Comparison of ENCODE assay signal across 8 cellular contexts in genomic region chr1:38990746-38991637, GRCh38. TPM values are rescaled to one million over a fixed set of nuclear protein-coding genes. Genes with fewer than 3 reads are reported as not detected.
DNase-seq lines count a peak whose midpoint lies in the region; ATAC-seq and TF ChIP-seq lines count a peak whose summit lies in the region.

TSS of gene AKIRIN1 (plus strand) at chr1:38991276. CDS start at chr1:38991381, 105 bp downstream.

- H3K4me1 ChIP-seq in CD4-positive, CD25-positive, alpha-beta regulatory T cell (ENCODE audit: control insufficient read depth, insufficient read depth, low read length, poor library complexity, severe bottlenecking): peaks cover 48% of the 10 kb centered on the region
- H3K4me1 ChIP-seq in right lobe of liver: peaks cover 0 to 30% (median 3%) of the 10 kb centered on the region in 4 donors

- H3K27me3 ChIP-seq in CD4-positive, CD25-positive, alpha-beta regulatory T cell (ENCODE audit: control insufficient read depth, insufficient read depth, low read length): no peaks in the 10 kb centered on the region
- H3K27me3 ChIP-seq in dorsolateral prefrontal cortex (no peaks in the 10 kb centered on the region), right lobe of liver (no peaks in the 10 kb centered on the region)

- intact Hi-C loops in dorsolateral prefrontal cortex (cut with DNase I): loop anchor here (5.0 to 10.0 kb wide), 5 partner anchors 36 to 136 kb away; partner anchors contain the start of genes NDUFS5 (in 2 of the 2), MYCBP (in 1 of the 2) and RRAGC (in 1 of the 2)
- intact Hi-C loops in right lobe of liver (cut with DNase I): no loop called here

- TF ChIP-seq CTCF in dorsolateral prefrontal cortex (IDR thresholded peaks at IDR 0.05 in 54 of 56, conservative IDR thresholded peaks at IDR 0.05 in 2 of 56; ENCODE audit: low read depth in 1 of 56, partially characterized antibody in 56 of 56) (peak in 44 of 56 donors; percentile 9 to 66 (median 30)), right lobe of liver (IDR thresholded peaks at IDR 0.05) (peak in 3 of 4 donors; percentile 9 to 29 (median 16))

- H3K4me1 Mint-ChIP-seq in CD4-positive, CD25-positive, alpha-beta regulatory T cell: peaks cover 14 to 50% (median 31%) of the 10 kb centered on the region in 4 donors
- H3K4me1 Mint-ChIP-seq in activated CD4-positive, alpha-beta memory T cell treated with anti-CD3 and anti-CD28 coated beads, Interleukin-2, amount 10 ng/mL, durations not matched to agents 7 days and 5 days: peaks cover 50% of the 10 kb centered on the region

- DNase-seq in CD4-positive, CD25-positive, alpha-beta regulatory T cell: peak; percentile 91 to 96 (median 91)
- peak; percentile 97 for DNase-seq in NCI-H82 (lab: John Stamatoyannopoulos, UW)
- peak; percentile 96 for DNase-seq in activated CD4-positive, alpha-beta memory T cell treated with anti-CD3 and anti-CD28 coated beads, Interleukin-2, amount 10 ng/mL, durations not matched to agents 7 days and 5 days
- DNase-seq in dorsolateral prefrontal cortex: peak; percentile 97 to 100 (median 99)
- peak; percentile 99 to 100 (median 99) for DNase-seq in right lobe of liver
- DNase-seq in stimulated activated CD4-positive, alpha-beta T cell treated with anti-CD3 and anti-CD28 coated beads, Interleukin-4, amount 100 ng/mL, for 24 hours: peak; percentile 98

- no peaks in the 10 kb centered on the region for H3K9me3 ChIP-seq in CD4-positive, CD25-positive, alpha-beta regulatory T cell (ENCODE audit: control insufficient read depth in 2 of 2, low read length in 2 of 2)
- H3K9me3 ChIP-seq in right lobe of liver: no peaks in the 10 kb centered on the region

- CTCF ChIA-PET in activated CD4-positive, alpha-beta memory T cell treated with anti-CD3 and anti-CD28 coated beads, Interleukin-2, amount 10 ng/mL, durations not matched to agents 7 days and 5 days (lab: Charles Lee): interaction anchor here (1.0 to 1.2 kb wide), 3 partner anchors 14 to 98 kb away, joined by 3 to 5 read pairs (median 4); partner anchors contain the start of gene NDUFS5

- H3K27me3 Mint-ChIP-seq in CD4-positive, CD25-positive, alpha-beta regulatory T cell: peaks cover 7% of the 10 kb centered on the region
- no peaks in the 10 kb centered on the region for H3K27me3 Mint-ChIP-seq in activated CD4-positive, alpha-beta memory T cell treated with anti-CD3 and anti-CD28 coated beads, Interleukin-2, amount 10 ng/mL, durations not matched to agents 7 days and 5 days

- TF ChIP-seq POLR2A in right lobe of liver (IDR thresholded peaks at IDR 0.05): peak; percentile 95

- peak within 1 kb of the TSS; percentile 87 to 98 (median 93) for H3K27ac Mint-ChIP-seq in CD4-positive, CD25-positive, alpha-beta regulatory T cell
- peak within 1 kb of the TSS; percentile 72 for H3K27ac Mint-ChIP-seq in activated CD4-positive, alpha-beta memory T cell treated with anti-CD3 and anti-CD28 coated beads, Interleukin-2, amount 10 ng/mL, durations not matched to agents 7 days and 5 days

- H3K4me3 Mint-ChIP-seq in CD4-positive, CD25-positive, alpha-beta regulatory T cell: peak within 1 kb of the TSS; percentile 90 to 96 (median 92)
- H3K4me3 Mint-ChIP-seq in activated CD4-positive, alpha-beta memory T cell treated with anti-CD3 and anti-CD28 coated beads, Interleukin-2, amount 10 ng/mL, durations not matched to agents 7 days and 5 days: peak within 1 kb of the TSS; percentile 91

- peaks cover 8% of the 10 kb centered on the region for H3K36me3 ChIP-seq in CD4-positive, CD25-positive, alpha-beta regulatory T cell (ENCODE audit: control insufficient read depth, insufficient read depth, low read length)
- peaks cover 0 to 3% (median 0%) of the 10 kb centered on the region in 4 donors for H3K36me3 ChIP-seq in right lobe of liver

- ATAC-seq in CD4-positive, CD25-positive, alpha-beta regulatory T cell (ENCODE audit: low read depth in 2 of 2): peak; percentile 93 to 95
- ATAC-seq in GM19452 (IDR thresholded peaks at IDR 0.05; ENCODE audit: unreplicated experiment) (peak; percentile 95), HG03575 (IDR thresholded peaks at IDR 0.05; ENCODE audit: extremely low read depth, insufficient number of reproducible peaks, low FRiP score, unreplicated experiment) (peak; percentile 65), right lobe of liver (peak; percentile 94 to 99 (median 96))

- no peaks in the 10 kb centered on the region for H3K9me3 Mint-ChIP-seq in CD4-positive, CD25-positive, alpha-beta regulatory T cell
- H3K9me3 Mint-ChIP-seq in activated CD4-positive, alpha-beta memory T cell treated with anti-CD3 and anti-CD28 coated beads, Interleukin-2, amount 10 ng/mL, durations not matched to agents 7 days and 5 days: no peaks in the 10 kb centered on the region

- H3K36me3 Mint-ChIP-seq in CD4-positive, CD25-positive, alpha-beta regulatory T cell: peaks cover 11% of the 10 kb centered on the region
- H3K36me3 Mint-ChIP-seq in activated CD4-positive, alpha-beta memory T cell treated with anti-CD3 and anti-CD28 coated beads, Interleukin-2, amount 10 ng/mL, durations not matched to agents 7 days and 5 days (ENCODE audit: low read depth): peaks cover 30% of the 10 kb centered on the region

- H3K4me3 ChIP-seq in CD4-positive, CD25-positive, alpha-beta regulatory T cell (ENCODE audit: low read depth, low read length): peak within 1 kb of the TSS; percentile 98
- H3K4me3 ChIP-seq in dorsolateral prefrontal cortex (peak within 1 kb of the TSS; percentile 71 to 100 (median 91)), right lobe of liver (peak within 1 kb of the TSS; percentile 90 to 97 (median 95))

- 0% methylated on average over 11 of the region's 76 CpGs for WGBS in right lobe of liver (ENCODE audit: insufficient coverage, low coverage, low lambda C conversion rate, missing lambda C conversion rate)

- POLR2A ChIA-PET in activated CD4-positive, alpha-beta memory T cell treated with anti-CD3 and anti-CD28 coated beads, Interleukin-2, amount 10 ng/mL, durations not matched to agents 7 days and 5 days (lab: Charles Lee): interaction anchor here (0.7 to 3.1 kb wide), 4 partner anchors 9 to 117 kb away, joined by 3 to 17 read pairs (median 6); partner anchors contain the start of genes MYCBP and NDUFS5

- H3K27ac ChIP-seq in CD4-positive, CD25-positive, alpha-beta regulatory T cell (ENCODE audit: insufficient read depth, low read length, poor library complexity, severe bottlenecking): peak within 1 kb of the TSS; percentile 90
- H3K27ac ChIP-seq in dorsolateral prefrontal cortex (peak within 1 kb of the TSS; percentile 63 to 99 (median 94)), right lobe of liver (peak within 1 kb of the TSS; percentile 72 to 92 (median 90))

RNA-seq across cellular contexts. Expression of gene AKIRIN1, which starts in this region (rescaled TPM):
- total RNA-seq in CD4-positive, CD25-positive, alpha-beta regulatory T cell: 97.9 TPM
- polyA plus RNA-seq in CD4-positive, CD25-positive, alpha-beta regulatory T cell: 100 to 1,000 TPM in 2 of 4 donors, 10 to 100 TPM in 2; 99.4 to 109 (median 103) TPM
- total RNA-seq in activated CD4-positive, alpha-beta memory T cell treated with anti-CD3 and anti-CD28 coated beads, Interleukin-2, amount 10 ng/mL, durations not matched to agents 7 days and 5 days: 10 to 100 TPM; 68.8 to 72.5 TPM
- 100 to 1,000 TPM in 3 of 120 experiments, 10 to 100 TPM in 117; 53.3 to 106 (median 71.4) TPM for total RNA-seq in dorsolateral prefrontal cortex
- 10 to 100 TPM; 18.9 to 37.3 (median 28.5) TPM for total RNA-seq in right lobe of liver

Comparison
In these comparisons a context has a peak if more than half of its experiments do, and no peak if none do; other contexts are left out.
1. Peak in every context shown above with its lines: DNase-seq, ATAC-seq, H3K4me3 ChIP-seq and H3K27ac ChIP-seq.
2. intact Hi-C loops: an anchor here in dorsolateral prefrontal cortex (5.0 to 10.0 kb wide); none called in right lobe of liver.